ENCODE assay signal across 8 cellular contexts in the genomic region with DNA sequence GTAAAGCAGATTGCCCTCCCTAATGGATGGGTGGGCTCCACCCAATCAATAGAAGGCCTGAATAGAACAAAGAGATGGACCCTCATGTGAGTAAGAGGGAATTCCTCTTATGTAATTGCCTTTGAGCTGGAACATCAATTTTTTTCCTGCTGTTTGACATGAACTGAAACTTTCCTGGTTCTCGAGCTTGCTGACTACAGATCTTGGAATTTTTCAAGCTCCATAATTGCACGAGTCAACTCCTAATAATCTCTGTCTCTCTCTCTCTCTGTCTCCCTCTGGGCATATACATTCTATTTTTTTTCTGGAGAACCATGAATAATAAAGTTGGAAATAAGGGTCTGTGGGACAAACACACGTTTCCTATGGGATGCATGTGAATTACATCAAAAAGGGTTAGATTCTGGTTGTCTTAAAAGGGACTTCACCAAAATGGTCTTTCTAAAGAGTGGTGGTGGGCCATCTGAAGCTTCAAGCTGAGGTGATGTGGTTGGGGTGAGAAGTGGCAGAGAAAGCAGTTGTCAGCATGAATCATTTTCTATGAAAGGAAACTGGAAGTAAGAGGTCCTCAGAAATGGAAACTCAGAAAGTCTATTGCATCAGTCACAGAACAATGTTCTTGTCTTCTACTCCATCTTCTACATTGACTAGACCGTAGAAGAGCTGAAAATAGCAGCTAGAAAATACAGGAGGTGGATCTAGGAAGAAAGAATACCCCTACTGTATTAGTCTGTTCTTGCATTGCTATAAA. TPM values are rescaled to one million over a fixed set of nuclear protein-coding genes. Genes with fewer than 3 reads are reported as not detected.
DNase-seq lines count a peak whose midpoint lies in the region; ATAC-seq, FAIRE-seq and TF ChIP-seq lines count a peak whose summit lies in the region.

No MANE protein-coding gene starts in this region.

- TF ChIP-seq RAD21 in IMR-90 (IDR thresholded peaks at IDR 0.05; ENCODE audit: low read length) (no peak), K562 (CRISPR knock-in tag; conservative IDR thresholded peaks at IDR 0.05 in 1 of 2, IDR thresholded peaks at IDR 0.05 in 1 of 2) (no peak)

- H4K20me1 ChIP-seq in IMR-90 (ENCODE audit: insufficient read depth, low read length) = no peaks in the 10 kb centered on the region
- no peaks in the 10 kb centered on the region for H4K20me1 ChIP-seq in K562 (replicated peaks; ENCODE audit: control insufficient read depth, insufficient read depth, low read length)

- H3K9me1 ChIP-seq in IMR-90 (ENCODE audit: insufficient read depth, low read length) (0 out of 2 replicates have a peak, but pooled peaks cover 3% of the 10 kb centered on the region), K562 (ENCODE audit: control insufficient read depth, insufficient read depth, low read length) (no peaks in the 10 kb centered on the region)

- H2AFZ ChIP-seq in IMR-90 (replicated peaks; ENCODE audit: low read length, poor library complexity) (no peak overlapping the region), K562 (ENCODE audit: low read depth, low read length) (no peak overlapping the region)

- DNase-seq in AG10803 (ENCODE audit: low read depth) (peak; percentile 63), IMR-90 (peak; percentile 67), K562 (ENCODE audit: extremely low read depth in 1 of 4, low spot score in 3 of 4) (no peak), NCI-H2196 (lab: John Stamatoyannopoulos, UW; ENCODE audit: unreplicated experiment) (no peak), HTR-8/SVneo (ENCODE audit: insufficient read length, low spot score) (no peak), D341Med (ENCODE audit: low spot score) (no peak), heart left ventricle (no peak)

- H3K79me2 ChIP-seq in K562 (ENCODE audit: control insufficient read depth, insufficient read depth, low read length) = no peaks in the 10 kb centered on the region

- H2BK120ac ChIP-seq in IMR-90 (ENCODE audit: low read depth, low read length) = peak overlapping the region; percentile 82

- H3K23ac ChIP-seq in IMR-90 (ENCODE audit: low read depth, low read length) = peak overlapping the region; percentile 29; the same call in 1 of the 2 replicates

- in situ Hi-C loops in IMR-90 (cut with MboI; ENCODE audit: low sequenced_read_pairs) (loop anchor here (10.0 kb wide), 1 partner anchor 294 kb away; no protein-coding TSS in a partner anchor), K562 (cut with MboI) (no loop called here)

- 0 out of 2 replicates have a peak overlapping the region, but pooled peaks have one; percentile 55 for H3K14ac ChIP-seq in IMR-90 (replicated peaks; ENCODE audit: low read depth, low read length)

- FAIRE-seq in K562 (lab: Jason Lieb, UNC) (no peak), HTR-8/SVneo (lab: Jason Lieb, UNC) (no peak)

- H2AK5ac ChIP-seq in IMR-90 (ENCODE audit: low read depth, low read length) = no peak overlapping the region

- BruUV-seq in IMR-90 (replicated peaks; lab: Mats Ljungman, UMichigan) (no TSS peak), K562 (replicated peaks; lab: Mats Ljungman, UMichigan) (no TSS peak)

- no peak overlapping the region for H3K56ac ChIP-seq in IMR-90 (ENCODE audit: extremely low read depth, insufficient read depth, low read length)

- dilution Hi-C loops in IMR-90 (cut with HindIII; ENCODE audit: low sequenced_read_pairs, unreplicated experiment) = no loop called here

- no peaks in the 10 kb centered on the region for H3K79me1 ChIP-seq in IMR-90 (ENCODE audit: low read depth in 1 of 2, low read length in 2 of 2)

- H4K91ac ChIP-seq in IMR-90 (ENCODE audit: insufficient read depth, low read depth, low read length) = peak overlapping the region; percentile 36; the same call in 1 of the 2 replicates

- CTCF ChIA-PET in IMR-90 (lab: Yijun Ruan, JAX) (interaction anchor here (1.0 kb wide), 1 partner anchor 297 kb away, joined by 4 read pairs; no protein-coding TSS in a partner anchor), K562 (lab: Yijun Ruan, JAX; ENCODE audit: low intra/inter-chr PET ratio) (no interaction called here)

- peak overlapping the region; percentile 39; the same call in 1 of the 2 replicates for H3K18ac ChIP-seq in IMR-90 (ENCODE audit: low read depth, low read length)

- peak overlapping the region in 1 of 2 experiments; percentile 71; a peak in 2 of 4 replicates for H4K8ac ChIP-seq in IMR-90 (ENCODE audit: low read depth in 2 of 2, low read length in 2 of 2)

- no peak overlapping the region; the same call in 1 of the 2 replicates for H4K5ac ChIP-seq in IMR-90 (ENCODE audit: low read depth, low read length)

- H3K4me1 ChIP-seq in IMR-90 (ENCODE audit: control insufficient read depth, insufficient read depth, low read length) = peaks cover 4% of the 10 kb centered on the region
- H3K4me1 ChIP-seq in K562 (replicated peaks in 1 of 2; ENCODE audit: control insufficient read depth in 2 of 2, insufficient read depth in 2 of 2, low read length in 2 of 2) = no peaks in the 10 kb centered on the region; a peak in 1 of 5 replicates
- peaks cover 0 to 30% (median 0%) of the 10 kb centered on the region in 12 donors for H3K4me1 ChIP-seq in heart left ventricle

- POLR2A ChIA-PET in IMR-90 (lab: Charles Lee; ENCODE audit: unreplicated experiment) = no interaction called here
- POLR2A ChIA-PET in K562 (lab: Yijun Ruan, JAX) = interaction anchor here (0.7 kb wide), 1 partner anchor 79 kb away, joined by 3 read pairs; no protein-coding TSS in a partner anchor

- H3K4ac ChIP-seq in IMR-90 (ENCODE audit: low read depth, low read length) = peak overlapping the region; percentile 49

- peak overlapping the region; percentile 40 for H2BK5ac ChIP-seq in IMR-90 (ENCODE audit: low read depth, low read length, poor library complexity, severe bottlenecking)

- H3K4me2 ChIP-seq in IMR-90 (ENCODE audit: low read depth, low read length) (peak overlapping the region; percentile 54; the same call in 1 of the 2 replicates), K562 (ENCODE audit: insufficient read depth, low read length) (no peak overlapping the region)

- H2BK20ac ChIP-seq in IMR-90 (ENCODE audit: low read depth, low read length) = peak overlapping the region; percentile 71; the same call in 1 of the 2 replicates

- H3K9ac ChIP-seq in IMR-90 (ENCODE audit: low read depth, low read length) = no peak overlapping the region
- no peak overlapping the region for H3K9ac ChIP-seq in K562 (ENCODE audit: insufficient read depth in 1 of 2, low read depth in 2 of 2, low read length in 2 of 2)

- intact Hi-C loops in IMR-90 (cut with micrococcal nuclease) (loop anchor here (2.0 kb wide), 1 partner anchor 52 kb away; a partner anchor contains a TSS), K562 (cut with micrococcal nuclease) (no loop called here), heart left ventricle (cut with DNase I) (loop anchor here in 1 of 10 donors (5.0 kb wide), 1 partner anchor 51 kb away; a partner anchor contains a TSS)

- H2BK15ac ChIP-seq in IMR-90 (ENCODE audit: low read depth, low read length) = peak overlapping the region; percentile 26; the same call in 2 of the 3 replicates

- H3K36me3 ChIP-seq in IMR-90 (ENCODE audit: control insufficient read depth, insufficient read depth, low read length) (no peaks in the 10 kb centered on the region), K562 (ENCODE audit: control insufficient read depth, insufficient read depth, low read length) (no peaks in the 10 kb centered on the region), heart left ventricle (no peaks in the 10 kb centered on the region)

- TF ChIP-seq CTCF in AG10803 (conservative IDR thresholded peaks at IDR 0.05; ENCODE audit: low read length) (no peak), IMR-90 (conservative IDR thresholded peaks at IDR 0.05; ENCODE audit: low read depth, low read length) (no peak), K562 (IDR thresholded peaks at IDR 0.05 in 2 of 3, conservative IDR thresholded peaks at IDR 0.05 in 1 of 3; ENCODE audit: insufficient read depth in 2 of 3, low read depth in 1 of 3, low read length in 3 of 3) (no peak), heart left ventricle (IDR thresholded peaks at IDR 0.05) (no peak)

- 33% methylated on average over 2 of the region's 4 CpGs; no CpG with 5 or more reads in 1 of the 2 experiments for WGBS in IMR-90 (ENCODE audit: extremely low coverage in 2 of 2, insufficient read length in 1 of 2), 2 experiments
- WGBS in K562 (ENCODE audit: insufficient coverage, low coverage, missing lambda C conversion rate) = 27% methylated on average over 4 of the region's 4 CpGs
- 85 to 88% (median 86%) methylated on average over 4 of the region's 4 CpGs for WGBS in heart left ventricle, 4 donors

- H3K27me3 ChIP-seq in IMR-90 (ENCODE audit: control insufficient read depth, insufficient read depth, low read length) = no peaks in the 10 kb centered on the region
- no peaks in the 10 kb centered on the region for H3K27me3 ChIP-seq in K562 (ENCODE audit: control insufficient read depth in 2 of 2, insufficient read depth in 2 of 2, low read length in 2 of 2)
- no peaks in the 10 kb centered on the region for H3K27me3 ChIP-seq in heart left ventricle

- no peak overlapping the region for H2AK9ac ChIP-seq in IMR-90 (replicated peaks; ENCODE audit: low read depth, low read length, poor library complexity)

- peak overlapping the region; percentile 49; the same call in 1 of the 2 replicates for H3K27ac ChIP-seq in IMR-90 (ENCODE audit: insufficient read depth, low read length)
- H3K27ac ChIP-seq in K562 (ENCODE audit: extremely low read depth, low read depth, low read length) = no peak overlapping the region
- H3K27ac ChIP-seq in heart left ventricle = peak overlapping the region in 1 of 12 donors; percentile 54

- no peak for TF ChIP-seq POLR2A in IMR-90 (IDR thresholded peaks at IDR 0.05; ENCODE audit: low read depth, low read length)
- no peak for TF ChIP-seq POLR2A in K562 (conservative IDR thresholded peaks at IDR 0.05)
- TF ChIP-seq POLR2A in heart left ventricle (IDR thresholded peaks at IDR 0.05) = no peak

- H3K9me3 ChIP-seq in IMR-90 (ENCODE audit: control insufficient read depth, insufficient read depth, low read length) (no peaks in the 10 kb centered on the region), K562 (replicated peaks; ENCODE audit: control insufficient read depth, insufficient read depth, low read depth, low read length) (no peaks in the 10 kb centered on the region), heart left ventricle (no peaks in the 10 kb centered on the region)

- peak; percentile 45 for ATAC-seq in GM19468 (IDR thresholded peaks at IDR 0.05; ENCODE audit: extremely low read depth, unreplicated experiment)
- peak; percentile 66 for ATAC-seq in IMR-90 (ENCODE audit: low read depth)
- ATAC-seq in K562 = peak; percentile 42; the same call in 2 of the 3 replicates
- no peak for ATAC-seq in heart left ventricle

- no peak for TF ChIP-seq EP300 in K562 (IDR thresholded peaks at IDR 0.05; ENCODE audit: low read length)

- H3K4me3 ChIP-seq in AG10803 (ENCODE audit: low read length) = no peak overlapping the region
- no peak overlapping the region for H3K4me3 ChIP-seq in IMR-90 (ENCODE audit: insufficient read depth, low read depth, low read length)
- no peak overlapping the region for H3K4me3 ChIP-seq in K562
- H3K4me3 ChIP-seq in heart left ventricle = no peak overlapping the region

RNA-seq across cellular contexts. Expression of a gene that starts 47.0 kb away (rescaled TPM):
- total RNA-seq in IMR-90 (2012; rRNA removed) = 6.8 and 6.9 TPM in 2 replicates
- 1.3 and 1.9 TPM in 2 replicates for polyA plus RNA-seq in IMR-90 (2012; rRNA removed)
- polyA plus RNA-seq in IMR-90 (2012; cell fraction: cytosol; rRNA removed) = 0.52 and 0.56 TPM in 2 replicates
- polyA plus RNA-seq in IMR-90 (2012; cell fraction: nucleus; rRNA removed; ENCODE audit: low replicate concordance) = 0.36 and 1.2 TPM in 2 replicates
- 9.6 and 22.9 TPM in 2 replicates for total RNA-seq in K562 (2011; cell fraction: chromatin; rRNA removed; ENCODE audit: low replicate concordance)
- 7.6 and 9.0 TPM in 2 replicates for total RNA-seq in K562 (2011; cell fraction: nucleolus; rRNA removed)
- total RNA-seq in K562 (2011; cell fraction: nucleoplasm; rRNA removed) = 10.0 and 12.4 TPM in 2 replicates
- total RNA-seq in K562 (2014; rRNA removed) = 9.9 and 11.0 TPM in 2 replicates
- 30.1 and 31.0 TPM in 2 replicates for total RNA-seq in K562 (2014; rRNA removed; fragmentation: Illumina TruSeq; extraction: Trizol)
- 35.7 and 39.9 TPM in 2 replicates for total RNA-seq in K562 (2015; rRNA removed; fragmentation: Illumina TruSeq; extraction: Trizol)
- 18.6 and 19.2 TPM in 2 replicates for total RNA-seq in K562 (2021)
- polyA plus RNA-seq in K562 (2011; rRNA removed) = 9.0 and 9.4 TPM in 2 replicates
- 1.9 and 3.7 TPM in 2 replicates for polyA plus RNA-seq in K562 (2011; cell fraction: cytosol; rRNA removed)
- 2.7 and 3.4 TPM in 2 replicates for polyA plus RNA-seq in K562 (2011; cell fraction: nucleus; rRNA removed)
- 5.8 and 13.7 TPM in 2 replicates for polyA plus RNA-seq in K562 (2012)
- 13.6 and 14.0 TPM in 2 replicates for polyA plus RNA-seq in K562 (2014; fragmentation: Illumina TruSeq; extraction: Trizol)
- polyA plus RNA-seq in K562 (2014; fragmentation: Nextera tagmentation; extraction: Ambion mirVana) = 1 to 10 TPM; 6.3 to 8.4 TPM
- polyA plus RNA-seq in K562 (2014; rRNA removed) = 6.6 and 7.0 TPM in 2 replicates
- 36.1 and 36.9 TPM in 2 replicates for polyA minus RNA-seq in K562 (2011; rRNA and poly(A)+ RNA removed)
- 21.1 and 21.9 TPM in 2 replicates for polyA minus RNA-seq in K562 (2011; cell fraction: cytosol; rRNA and poly(A)+ RNA removed)
- polyA minus RNA-seq in K562 (2011; cell fraction: nucleus; rRNA and poly(A)+ RNA removed) = 10.6 and 18.3 TPM in 2 replicates
- 10 to 100 TPM; 30.6 to 83.5 (median 62.3) TPM for total RNA-seq in heart left ventricle
- polyA plus RNA-seq in heart left ventricle = 10 to 100 TPM; 12.1 to 18.1 TPM

RNA-seq across cellular contexts. Expression of a gene that starts 51.3 kb away (rescaled TPM):
- total RNA-seq in IMR-90 (2012; rRNA removed) (36.4 and 41.4 TPM in 2 replicates), K562 (2014; rRNA removed) (43.5 and 58.8 TPM in 2 replicates), K562 (2014; rRNA removed; fragmentation: Illumina TruSeq; extraction: Trizol) (83.4 and 88.1 TPM in 2 replicates), K562 (2015; rRNA removed; fragmentation: Illumina TruSeq; extraction: Trizol) (81.0 and 84.3 TPM in 2 replicates), K562 (2021) (73.3 and 76.6 TPM in 2 replicates), heart left ventricle (10 to 100 TPM; 19.8 to 62.8 (median 32.2) TPM)
- polyA plus RNA-seq in IMR-90 (2012; rRNA removed) (17.1 and 20.0 TPM in 2 replicates), K562 (2011; rRNA removed) (98.3 and 111 TPM in 2 replicates), K562 (2014; fragmentation: Illumina TruSeq; extraction: Trizol) (63.3 and 84.4 TPM in 2 replicates), K562 (2014; fragmentation: Nextera tagmentation; extraction: Ambion mirVana) (10 to 100 TPM; 29.0 to 39.4 TPM), K562 (2014; rRNA removed) (38.5 and 44.3 TPM in 2 replicates), heart left ventricle (10 to 100 TPM; 11.7 to 16.8 TPM)
- polyA plus RNA-seq in IMR-90 (2012; cell fraction: cytosol; rRNA removed) = 5.8 and 6.7 TPM in 2 replicates
- polyA plus RNA-seq in IMR-90 (2012; cell fraction: nucleus; rRNA removed; ENCODE audit: low replicate concordance) = 9.6 and 61.5 TPM in 2 replicates
- total RNA-seq in K562 (2011; cell fraction: chromatin; rRNA removed; ENCODE audit: low replicate concordance) = 138 and 372 TPM in 2 replicates
- total RNA-seq in K562 (2011; cell fraction: nucleolus; rRNA removed) = 46.2 and 68.8 TPM in 2 replicates
- 161 and 303 TPM in 2 replicates for total RNA-seq in K562 (2011; cell fraction: nucleoplasm; rRNA removed)
- 48.3 and 64.7 TPM in 2 replicates for polyA plus RNA-seq in K562 (2011; cell fraction: cytosol; rRNA removed)
- polyA plus RNA-seq in K562 (2011; cell fraction: nucleus; rRNA removed) = 81.2 and 132 TPM in 2 replicates
- 36.8 and 45.9 TPM in 2 replicates for polyA plus RNA-seq in K562 (2012)
- 151 and 190 TPM in 2 replicates for polyA minus RNA-seq in K562 (2011; rRNA and poly(A)+ RNA removed)
- polyA minus RNA-seq in K562 (2011; cell fraction: cytosol; rRNA and poly(A)+ RNA removed) = 45.4 and 47.5 TPM in 2 replicates
- polyA minus RNA-seq in K562 (2011; cell fraction: nucleus; rRNA and poly(A)+ RNA removed) = 68.1 and 142 TPM in 2 replicates

Comparison
In these comparisons a context has a peak if more than half of its experiments do, and no peak if none do; other contexts are left out.
1. DNase-seq: peak in AG10803 (single experiment) and IMR-90 (single experiment); none in K562 (0 of 4), NCI-H2196 (single experiment), HTR-8/SVneo (single experiment), D341Med (single experiment) and heart left ventricle (0 of 5).
2. ATAC-seq: peak in GM19468 (single experiment), IMR-90 (single experiment) and K562 (single experiment); none in heart left ventricle (0 of 4).